ENCODE assay signal across 18 cellular contexts in genomic region chr22:44711236-44711560, GRCh38. TPM values are rescaled to one million over a fixed set of nuclear protein-coding genes. Genes with fewer than 3 reads are reported as not detected.
A peak's percentile ranks its signal among the peaks of the same experiment; 100 is the strongest.
DNase-seq lines count a peak whose midpoint lies in the region; ATAC-seq and TF ChIP-seq lines count a peak whose summit lies in the region.
"Had no signal": no experiment of that assay in that cellular context is flagged by ENCODE, and none has a peak within 500 bp of the region (broad histone marks: within the 10 kb centered on the region; RNA-seq: fewer than 3 reads in every experiment).

No MANE protein-coding gene starts in this region.

- no peak overlapping the region for H3K4me3 ChIP-seq in subcutaneous abdominal adipose tissue (ENCODE audit: low read depth in 1 of 5, low read length in 5 of 5)
- H3K4me3 ChIP-seq: gastroesophageal sphincter, right atrium auricular region, tibial nerve had no signal

- no peaks in the 10 kb centered on the region for H3K27me3 Mint-ChIP-seq in T-helper 2 cell treated with Interferon-gamma antibody and Interleukin-4, amounts not matched to agents 5 μg/mL and 100 μg/mL, for 36 hours (ENCODE audit: low read depth)
- no peaks in the 10 kb centered on the region for H3K27me3 Mint-ChIP-seq in activated B cell treated with CpG ODN at 0.5 μM for 24 hours
- H3K27me3 Mint-ChIP-seq in mesothelial cell of epicardium (ENCODE audit: low read depth) = no peaks in the 10 kb centered on the region

- CTCF ChIA-PET in activated B cell treated with CpG ODN at 0.5 μM for 24 hours (lab: Charles Lee) = interaction anchor here (1.3 kb wide), 1 partner anchor 22 kb away, joined by 4 read pairs; no protein-coding TSS in a partner anchor

- TF ChIP-seq CTCF in activated B cell treated with CpG ODN at 0.5 μM for 24 hours (IDR thresholded peaks at IDR 0.05) (no peak), mesothelial cell of epicardium (IDR thresholded peaks at IDR 0.05; ENCODE audit: unreplicated experiment) (no peak)

- peaks cover 3% of the 10 kb centered on the region for H3K4me1 Mint-ChIP-seq in T-helper 2 cell treated with Interferon-gamma antibody and Interleukin-4, amounts not matched to agents 5 μg/mL and 100 μg/mL, for 36 hours (ENCODE audit: low read depth)
- H3K4me1 Mint-ChIP-seq in activated B cell treated with CpG ODN at 0.5 μM for 24 hours = peaks cover 24% of the 10 kb centered on the region
- peaks cover 23% of the 10 kb centered on the region for H3K4me1 Mint-ChIP-seq in mesothelial cell of epicardium
- H3K4me1 Mint-ChIP-seq: neural crest cell had no signal

- TF ChIP-seq POLR2A in erythroblast (IDR thresholded peaks at IDR 0.05; ENCODE audit: low read length) (no peak), GM18505 (IDR thresholded peaks at IDR 0.05; ENCODE audit: borderline replicate concordance, extremely low read depth, insufficient read depth, insufficient read length) (no peak)

- H3K9ac ChIP-seq in subcutaneous abdominal adipose tissue (ENCODE audit: low read length in 5 of 5) = peak overlapping the region in 1 of 5 donors; percentile 41
- H3K9ac ChIP-seq: KMS-11 had no signal

- H3K27me3 ChIP-seq in subcutaneous abdominal adipose tissue (ENCODE audit: control insufficient read depth in 5 of 5, insufficient read depth in 4 of 5, low read length in 5 of 5) = no peaks in the 10 kb centered on the region
- H3K27me3 ChIP-seq: right atrium auricular region, tibial nerve had no signal

- no peak overlapping the region for H3K4me3 Mint-ChIP-seq in T-helper 2 cell treated with Interferon-gamma antibody and Interleukin-4, amounts not matched to agents 5 μg/mL and 100 μg/mL, for 36 hours
- H3K4me3 Mint-ChIP-seq in activated B cell treated with CpG ODN at 0.5 μM for 24 hours (no peak overlapping the region), mesothelial cell of epicardium (no peak overlapping the region)
- H3K4me3 Mint-ChIP-seq: neural crest cell had no signal

- peaks cover 0 to 25% (median 12%) of the 10 kb centered on the region in 5 donors for H3K36me3 ChIP-seq in subcutaneous abdominal adipose tissue (ENCODE audit: control insufficient read depth in 5 of 5, insufficient read depth in 5 of 5, low read length in 5 of 5)
- H3K36me3 ChIP-seq: gastroesophageal sphincter, right atrium auricular region, tibial nerve had no signal

- no peaks in the 10 kb centered on the region for H3K9me3 Mint-ChIP-seq in T-helper 2 cell treated with Interferon-gamma antibody and Interleukin-4, amounts not matched to agents 5 μg/mL and 100 μg/mL, for 36 hours
- H3K9me3 Mint-ChIP-seq in activated B cell treated with CpG ODN at 0.5 μM for 24 hours = no peaks in the 10 kb centered on the region
- H3K9me3 Mint-ChIP-seq in mesothelial cell of epicardium = no peaks in the 10 kb centered on the region
- H3K9me3 Mint-ChIP-seq: neural crest cell had no signal

- H3K36me3 Mint-ChIP-seq in T-helper 2 cell treated with Interferon-gamma antibody and Interleukin-4, amounts not matched to agents 5 μg/mL and 100 μg/mL, for 36 hours (ENCODE audit: low read depth) = no peaks in the 10 kb centered on the region
- H3K36me3 Mint-ChIP-seq in activated B cell treated with CpG ODN at 0.5 μM for 24 hours (ENCODE audit: low read depth) = peaks cover 2% of the 10 kb centered on the region
- peaks cover 2% of the 10 kb centered on the region for H3K36me3 Mint-ChIP-seq in mesothelial cell of epicardium

- POLR2A ChIA-PET in activated B cell treated with CpG ODN at 0.5 μM for 24 hours (lab: Charles Lee) = interaction anchor here (0.6 kb wide), 1 partner anchor 7 kb away, joined by 6 read pairs; no protein-coding TSS in a partner anchor

- H3K27ac Mint-ChIP-seq in T-helper 2 cell treated with Interferon-gamma antibody and Interleukin-4, amounts not matched to agents 5 μg/mL and 100 μg/mL, for 36 hours = peak overlapping the region; percentile 20
- H3K27ac Mint-ChIP-seq in activated B cell treated with CpG ODN at 0.5 μM for 24 hours = peak overlapping the region; percentile 83
- peak overlapping the region; percentile 47 for H3K27ac Mint-ChIP-seq in mesothelial cell of epicardium

- intact Hi-C loops in activated B cell treated with CpG ODN at 0.5 μM for 24 hours (cut with micrococcal nuclease) = no loop called here

- ATAC-seq in activated B cell treated with CpG ODN at 0.5 μM for 24 hours (ENCODE audit: low read depth) = no peak
- no peak for ATAC-seq in GM21825 (IDR thresholded peaks at IDR 0.05; ENCODE audit: unreplicated experiment)
- no peak for ATAC-seq in GM18505 (IDR thresholded peaks at IDR 0.05; ENCODE audit: unreplicated experiment)

- DNase-seq in T-helper 2 cell treated with Interferon-gamma antibody and Interleukin-4, amounts not matched to agents 5 μg/mL and 100 μg/mL, for 36 hours (ENCODE audit: low spot score) = no peak
- no peak for DNase-seq in T-helper 2 cell
- DNase-seq in activated B cell treated with CpG ODN at 0.5 μM for 24 hours = no peak
- DNase-seq in mesothelial cell of epicardium (ENCODE audit: low spot score in 2 of 2, unreplicated experiment in 2 of 2) = no peak
- DNase-seq in erythroblast (lab: John Stamatoyannopoulos, UW) = no peak
- DNase-seq: ACHN; NCI-H446; SIG-M5; stimulated activated CD4-positive, alpha-beta T cell treated with anti-CD3 and anti-CD28 coated beads, Interleukin-2, amount 100 ng/mL, for 48 hours; T-helper 9 cell had no signal

- H3K27ac ChIP-seq in subcutaneous abdominal adipose tissue (ENCODE audit: low read depth, low read length) = peak overlapping the region; percentile 41
- H3K27ac ChIP-seq: gastroesophageal sphincter, KMS-11, right atrium auricular region had no signal

- H3K4me1 ChIP-seq in subcutaneous abdominal adipose tissue (ENCODE audit: control insufficient read depth in 5 of 5, insufficient read depth in 5 of 5, low read length in 5 of 5) = peaks cover 5 to 50% (median 36%) of the 10 kb centered on the region in 5 donors
- H3K4me1 ChIP-seq: gastroesophageal sphincter had no signal

- H3K9me3 ChIP-seq in subcutaneous abdominal adipose tissue (ENCODE audit: control insufficient read depth in 5 of 5, low read length in 5 of 5) = no peaks in the 10 kb centered on the region
- H3K9me3 ChIP-seq: gastroesophageal sphincter, right atrium auricular region, tibial nerve had no signal

RNA-seq across cellular contexts. Expression of gene PRR5, which starts 9.2 kb away (rescaled TPM):
- total RNA-seq in activated B cell treated with CpG ODN at 0.5 μM for 24 hours = 15.5 and 18.0 TPM in 2 replicates
- 59.7 to 65.3 TPM (median 63.6 TPM) in 3 replicates for total RNA-seq in mesothelial cell of epicardium

RNA-seq across cellular contexts. Expression of gene ARHGAP8, which starts 41.2 kb away (rescaled TPM):
- total RNA-seq in activated B cell treated with CpG ODN at 0.5 μM for 24 hours = 0.17 and 0.49 TPM in 2 replicates
- 161 to 172 TPM (median 166 TPM) in 3 replicates for total RNA-seq in mesothelial cell of epicardium

Comparison
In these comparisons a context has a peak if more than half of its experiments do, and no peak if none do; other contexts are left out.
1. H3K27ac Mint-ChIP-seq: peak in every context shown above with its lines; median percentile 83 in activated B cell treated with CpG ODN at 0.5 μM for 24 hours; 47 in mesothelial cell of epicardium; 20 in T-helper 2 cell treated with Interferon-gamma antibody and Interleukin-4, amounts not matched to agents 5 μg/mL and 100 μg/mL, for 36 hours.
2. RNA of gene ARHGAP8, which starts 41.2 kb away (total RNA-seq): 161 to 172 TPM in mesothelial cell of epicardium; 0.17 to 0.49 TPM in activated B cell treated with CpG ODN at 0.5 μM for 24 hours; every median in the first group is over 100 times any median in the second.